ENCODE assay signal across 8 cellular contexts in genomic region chr12:32115404-32116104, GRCh38. TPM values are rescaled to one million over a fixed set of nuclear protein-coding genes. Genes with fewer than 3 reads are reported as not detected.
DNase-seq lines count a peak whose midpoint lies in the region; ATAC-seq and TF ChIP-seq lines count a peak whose summit lies in the region.

No MANE protein-coding gene starts in this region.

- TF ChIP-seq POLR2A in GM18505 (IDR thresholded peaks at IDR 0.05; ENCODE audit: borderline replicate concordance, extremely low read depth, insufficient read depth, insufficient read length): no peak

- no peak overlapping the region for H3K4me3 Mint-ChIP-seq in nephron

- ATAC-seq in GM19351 (IDR thresholded peaks at IDR 0.05; ENCODE audit: unreplicated experiment) (peak; percentile 47), GM18505 (IDR thresholded peaks at IDR 0.05; ENCODE audit: unreplicated experiment) (no peak), HG02678 (IDR thresholded peaks at IDR 0.05; ENCODE audit: unreplicated experiment) (no peak)

- H3K9me3 Mint-ChIP-seq in nephron: no peaks in the 10 kb centered on the region

- no peaks in the 10 kb centered on the region for H3K27me3 Mint-ChIP-seq in nephron (ENCODE audit: low read depth)

- H3K27ac Mint-ChIP-seq in nephron: peak overlapping the region in 2 of 3 experiments; percentile 27 to 30

- DNase-seq in NOMO-1 (lab: John Stamatoyannopoulos, UW; ENCODE audit: unreplicated experiment in 2 of 2) (peak; percentile 39 to 43), dermis microvascular lymphatic vessel endothelial cell (ENCODE audit: low read depth in 2 of 2) (peak; percentile 89 to 96), germinal center (ENCODE audit: low spot score) (no peak)
- no peak for DNase-seq in stimulated activated CD4-positive, alpha-beta T cell treated with anti-CD3 and anti-CD28 coated beads, Interleukin-1b, Interleukin-23, amount 100 ng/mL, for 48 hours

- peaks cover 25% of the 10 kb centered on the region for H3K4me1 Mint-ChIP-seq in nephron

- peaks cover 11% of the 10 kb centered on the region for H3K36me3 Mint-ChIP-seq in nephron (ENCODE audit: low read depth)

- no peak for TF ChIP-seq CTCF in nephron (IDR thresholded peaks at IDR 0.05; ENCODE audit: unreplicated experiment in 3 of 3)

RNA-seq across cellular contexts. Expression of gene BICD1, which starts 8.9 kb away (rescaled TPM):
- 12.8 and 28.4 TPM in 2 replicates for total RNA-seq in dermis microvascular lymphatic vessel endothelial cell

Comparison
In these comparisons a context has a peak if more than half of its experiments do, and no peak if none do; other contexts are left out.
1. DNase-seq: peak in NOMO-1 (2 of 2) and dermis microvascular lymphatic vessel endothelial cell (2 of 2); none in germinal center (single experiment) and stimulated activated CD4-positive, alpha-beta T cell treated with anti-CD3 and anti-CD28 coated beads, Interleukin-1b, Interleukin-23, amount 100 ng/mL, for 48 hours (single experiment).